ENCODE assay signal across 13 cellular contexts in genomic region chr3:27976933-27977332, GRCh38.
A peak's percentile ranks its signal among the peaks of the same experiment; 100 is the strongest.
DNase-seq lines count a peak whose midpoint lies in the region; ATAC-seq and TF ChIP-seq lines count a peak whose summit lies in the region.
"Had no signal": no experiment of that assay in that cellular context is flagged by ENCODE, and none has a peak within 500 bp of the region (broad histone marks: within the 10 kb centered on the region; RNA-seq: fewer than 3 reads in every experiment).

No MANE protein-coding gene starts in this region.

- POLR2A ChIA-PET in IMR-90 (lab: Charles Lee; ENCODE audit: unreplicated experiment) (no interaction called here), activated B cell treated with CpG ODN at 0.5 μM for 24 hours (lab: Charles Lee) (no interaction called here)
- POLR2A ChIA-PET in naive thymus-derived CD4-positive, alpha-beta T cell (lab: Charles Lee) = no interaction called here
- POLR2A ChIA-PET in naive thymus-derived CD8-positive, alpha-beta T cell (lab: Charles Lee) = no interaction called here

- CTCF ChIA-PET in IMR-90 (lab: Yijun Ruan, JAX) = no interaction called here
- CTCF ChIA-PET in activated B cell treated with CpG ODN at 0.5 μM for 24 hours (lab: Charles Lee) = no interaction called here
- CTCF ChIA-PET in naive thymus-derived CD4-positive, alpha-beta T cell (lab: Charles Lee) = no interaction called here

- H2AK5ac ChIP-seq in IMR-90 (ENCODE audit: low read depth, low read length) (no peak overlapping the region), mesendoderm (ENCODE audit: low read length) (no peak overlapping the region)

- no peak overlapping the region for H3K4me3 Mint-ChIP-seq in activated B cell treated with CpG ODN at 0.5 μM for 24 hours
- no peak overlapping the region for H3K4me3 Mint-ChIP-seq in naive thymus-derived CD4-positive, alpha-beta T cell
- H3K4me3 Mint-ChIP-seq in naive thymus-derived CD8-positive, alpha-beta T cell = no peak overlapping the region

- H4K20me1 ChIP-seq in IMR-90 (ENCODE audit: insufficient read depth, low read length) = no peaks in the 10 kb centered on the region

- dilution Hi-C loops in IMR-90 (cut with HindIII; ENCODE audit: low sequenced_read_pairs, unreplicated experiment) = no loop called here

- no peak for TF ChIP-seq CTCF in IMR-90 (conservative IDR thresholded peaks at IDR 0.05; ENCODE audit: low read depth, low read length)
- no peak for TF ChIP-seq CTCF in activated B cell treated with CpG ODN at 0.5 μM for 24 hours (IDR thresholded peaks at IDR 0.05)

- no peaks in the 10 kb centered on the region for H3K9me3 ChIP-seq in IMR-90 (ENCODE audit: control insufficient read depth, insufficient read depth, low read length)
- no peaks in the 10 kb centered on the region for H3K9me3 ChIP-seq in naive thymus-derived CD4-positive, alpha-beta T cell (ENCODE audit: control insufficient read depth in 2 of 3, low read length in 3 of 3)
- H3K9me3 ChIP-seq in SJCRH30 (replicated peaks) = no peaks in the 10 kb centered on the region

- H3K79me1 ChIP-seq in IMR-90 (ENCODE audit: low read depth in 1 of 2, low read length in 2 of 2) (no peaks in the 10 kb centered on the region), mesendoderm (ENCODE audit: low read length) (no peaks in the 10 kb centered on the region)

- H3K23ac ChIP-seq in IMR-90 (ENCODE audit: low read depth, low read length) (no peak overlapping the region), mesendoderm (ENCODE audit: low read length) (no peak overlapping the region)

- H4K8ac ChIP-seq in IMR-90 (ENCODE audit: low read depth in 2 of 2, low read length in 2 of 2) = no peak overlapping the region
- H4K8ac ChIP-seq in mesendoderm (ENCODE audit: low read depth, low read length) = no peak overlapping the region

- intact Hi-C loops in IMR-90 (cut with micrococcal nuclease) (no loop called here), activated B cell treated with CpG ODN at 0.5 μM for 24 hours (cut with micrococcal nuclease) (no loop called here)
- intact Hi-C loops in naive thymus-derived CD4-positive, alpha-beta T cell (cut with micrococcal nuclease) = no loop called here

- H3K14ac ChIP-seq in IMR-90 (replicated peaks; ENCODE audit: low read depth, low read length) = no peak overlapping the region

- in situ Hi-C loops in IMR-90 (cut with MboI; ENCODE audit: low sequenced_read_pairs) = no loop called here

- H3K4me1 ChIP-seq in IMR-90 (ENCODE audit: control insufficient read depth, insufficient read depth, low read length) (no peaks in the 10 kb centered on the region), SJCRH30 (no peaks in the 10 kb centered on the region), mesendoderm (ENCODE audit: control insufficient read depth, low read depth, low read length) (no peaks in the 10 kb centered on the region)
- no peaks in the 10 kb centered on the region for H3K4me1 ChIP-seq in naive thymus-derived CD4-positive, alpha-beta T cell (ENCODE audit: control insufficient read depth in 2 of 2, insufficient read depth in 2 of 2, low read length in 2 of 2)

- TF ChIP-seq RAD21 in IMR-90 (IDR thresholded peaks at IDR 0.05; ENCODE audit: low read length) = no peak

- no peak overlapping the region for H2BK120ac ChIP-seq in IMR-90 (ENCODE audit: low read depth, low read length)
- no peak overlapping the region for H2BK120ac ChIP-seq in mesendoderm (ENCODE audit: low read depth, low read length)

- H3K36me3 ChIP-seq in IMR-90 (ENCODE audit: control insufficient read depth, insufficient read depth, low read length) = no peaks in the 10 kb centered on the region
- H3K36me3 ChIP-seq in naive thymus-derived CD4-positive, alpha-beta T cell (ENCODE audit: control insufficient read depth in 2 of 3, insufficient read depth in 3 of 3, low read length in 3 of 3) = no peaks in the 10 kb centered on the region
- no peaks in the 10 kb centered on the region; the same call in 1 of the 2 replicates for H3K36me3 ChIP-seq in SJCRH30
- H3K36me3 ChIP-seq in mesendoderm (ENCODE audit: control insufficient read depth, insufficient read depth, low read length) = no peaks in the 10 kb centered on the region

- H3K18ac ChIP-seq in IMR-90 (ENCODE audit: low read depth, low read length) = no peak overlapping the region
- no peak overlapping the region for H3K18ac ChIP-seq in mesendoderm (ENCODE audit: low read length)

- H3K4me1 Mint-ChIP-seq in activated B cell treated with CpG ODN at 0.5 μM for 24 hours = no peaks in the 10 kb centered on the region
- peaks cover 0 to 2% (median 0%) of the 10 kb centered on the region in 7 donors for H3K4me1 Mint-ChIP-seq in naive thymus-derived CD4-positive, alpha-beta T cell
- H3K4me1 Mint-ChIP-seq in naive thymus-derived CD8-positive, alpha-beta T cell = peaks cover 0 to 8% (median 4%) of the 10 kb centered on the region in 4 donors

- H3K4me3 ChIP-seq in IMR-90 (ENCODE audit: insufficient read depth, low read depth, low read length) (no peak overlapping the region), SJCRH30 (no peak overlapping the region), mesendoderm (ENCODE audit: low read length) (no peak overlapping the region)
- H3K4me3 ChIP-seq in naive thymus-derived CD4-positive, alpha-beta T cell (ENCODE audit: low read length) = no peak overlapping the region

- H2BK15ac ChIP-seq in IMR-90 (ENCODE audit: low read depth, low read length) (no peak overlapping the region), mesendoderm (replicated peaks; ENCODE audit: low read depth) (no peak overlapping the region)

- H3K27ac ChIP-seq in IMR-90 (ENCODE audit: insufficient read depth, low read length) (no peak overlapping the region), SJCRH30 (no peak overlapping the region), mesendoderm (ENCODE audit: low read depth, low read length) (no peak overlapping the region)
- no peak overlapping the region for H3K27ac ChIP-seq in naive thymus-derived CD4-positive, alpha-beta T cell (ENCODE audit: low read depth, low read length)

- H3K9me1 ChIP-seq in IMR-90 (ENCODE audit: insufficient read depth, low read length) = no peaks in the 10 kb centered on the region

- no peak overlapping the region for H2BK20ac ChIP-seq in IMR-90 (ENCODE audit: low read depth, low read length)

- no TSS peak for BruUV-seq in IMR-90 (replicated peaks; lab: Mats Ljungman, UMichigan)

- peak; percentile 10 for DNase-seq in IMR-90
- no peak for DNase-seq in activated B cell treated with CpG ODN at 0.5 μM for 24 hours
- DNase-seq in naive thymus-derived CD4-positive, alpha-beta T cell = no peak
- no peak for DNase-seq in globus pallidus (ENCODE audit: low spot score)
- DNase-seq in SJCRH30 = no peak
- DNase-seq in naive thymus-derived CD8-positive, alpha-beta T cell = no peak
- DNase-seq in mesendoderm = no peak
- DNase-seq: kidney glomerular epithelial cell; NCI-H1092; right cardiac atrium; SHP77; stimulated activated naive CD4-positive, alpha-beta T cell had no signal

- no peak overlapping the region for H3K9ac ChIP-seq in IMR-90 (ENCODE audit: low read depth, low read length)
- no peak overlapping the region for H3K9ac ChIP-seq in mesendoderm (ENCODE audit: low read length)

- H3K9me3 Mint-ChIP-seq in activated B cell treated with CpG ODN at 0.5 μM for 24 hours = peaks cover 3% of the 10 kb centered on the region
- peaks cover 0 to 8% (median 0%) of the 10 kb centered on the region in 11 donors for H3K9me3 Mint-ChIP-seq in naive thymus-derived CD4-positive, alpha-beta T cell
- peaks cover 0 to 3% (median 0%) of the 10 kb centered on the region in 9 donors for H3K9me3 Mint-ChIP-seq in naive thymus-derived CD8-positive, alpha-beta T cell

- H3K4ac ChIP-seq in IMR-90 (ENCODE audit: low read depth, low read length) = no peak overlapping the region
- no peak overlapping the region for H3K4ac ChIP-seq in mesendoderm (ENCODE audit: low read depth, low read length)

- H4K5ac ChIP-seq in IMR-90 (ENCODE audit: low read depth, low read length) (no peak overlapping the region), mesendoderm (ENCODE audit: low read length) (no peak overlapping the region)

- no peak for TF ChIP-seq POLR2A in IMR-90 (IDR thresholded peaks at IDR 0.05; ENCODE audit: low read depth, low read length)

- no peaks in the 10 kb centered on the region for H3K27me3 ChIP-seq in IMR-90 (ENCODE audit: control insufficient read depth, insufficient read depth, low read length)
- no peaks in the 10 kb centered on the region for H3K27me3 ChIP-seq in naive thymus-derived CD4-positive, alpha-beta T cell (ENCODE audit: control insufficient read depth in 2 of 2, insufficient read depth in 2 of 2, low read length in 2 of 2)
- H3K27me3 ChIP-seq in SJCRH30 = 0 out of 2 replicates have a peak, but pooled peaks cover 4% of the 10 kb centered on the region
- H3K27me3 ChIP-seq in mesendoderm (ENCODE audit: insufficient read depth, low read length, poor library complexity) = no peaks in the 10 kb centered on the region

- H3K4me2 ChIP-seq in IMR-90 (ENCODE audit: low read depth, low read length) (no peak overlapping the region), mesendoderm (ENCODE audit: low read length) (no peak overlapping the region)

- no peaks in the 10 kb centered on the region for H3K36me3 Mint-ChIP-seq in activated B cell treated with CpG ODN at 0.5 μM for 24 hours (ENCODE audit: low read depth)
- peaks cover 0 to 1% (median 0%) of the 10 kb centered on the region in 5 donors for H3K36me3 Mint-ChIP-seq in naive thymus-derived CD4-positive, alpha-beta T cell
- H3K36me3 Mint-ChIP-seq in naive thymus-derived CD8-positive, alpha-beta T cell = peaks cover 0 to 5% (median 0%) of the 10 kb centered on the region in 3 donors

- H2BK5ac ChIP-seq in IMR-90 (ENCODE audit: low read depth, low read length, poor library complexity, severe bottlenecking) = no peak overlapping the region
- H2BK5ac ChIP-seq in mesendoderm (ENCODE audit: low read length) = no peak overlapping the region

- H4K91ac ChIP-seq in IMR-90 (ENCODE audit: insufficient read depth, low read depth, low read length) = no peak overlapping the region

- H3K56ac ChIP-seq in IMR-90 (ENCODE audit: extremely low read depth, insufficient read depth, low read length) (no peak overlapping the region), mesendoderm (ENCODE audit: low read length) (no peak overlapping the region)

- ATAC-seq in GM18511 (IDR thresholded peaks at IDR 0.05; ENCODE audit: unreplicated experiment) = peak; percentile 68
- no peak for ATAC-seq in IMR-90 (ENCODE audit: low read depth)
- peak; percentile 37 for ATAC-seq in activated B cell treated with CpG ODN at 0.5 μM for 24 hours (ENCODE audit: low read depth)
- peak; percentile 79 for ATAC-seq in naive thymus-derived CD4-positive, alpha-beta T cell
- no peak for ATAC-seq in naive thymus-derived CD8-positive, alpha-beta T cell

- H2AFZ ChIP-seq in IMR-90 (replicated peaks; ENCODE audit: low read length, poor library complexity) = no peak overlapping the region

- H2AK9ac ChIP-seq in IMR-90 (replicated peaks; ENCODE audit: low read depth, low read length, poor library complexity) = no peak overlapping the region

- no CpG with 5 or more reads among the region's 2 CpGs for WGBS in IMR-90 (ENCODE audit: extremely low coverage in 2 of 2, insufficient read length in 1 of 2), 2 experiments
- WGBS in mesendoderm (ENCODE audit: extremely low coverage, insufficient coverage, low lambda C conversion rate) = no CpG with 5 or more reads among the region's 2 CpGs

- H3K27me3 Mint-ChIP-seq in activated B cell treated with CpG ODN at 0.5 μM for 24 hours = no peaks in the 10 kb centered on the region
- no peaks in the 10 kb centered on the region for H3K27me3 Mint-ChIP-seq in naive thymus-derived CD4-positive, alpha-beta T cell
- H3K27me3 Mint-ChIP-seq in naive thymus-derived CD8-positive, alpha-beta T cell = no peaks in the 10 kb centered on the region

- no peaks in the 10 kb centered on the region for H3K79me2 ChIP-seq in mesendoderm (ENCODE audit: control insufficient read depth, insufficient read depth, low read length)

- no peak overlapping the region for H3K27ac Mint-ChIP-seq in activated B cell treated with CpG ODN at 0.5 μM for 24 hours
- H3K27ac Mint-ChIP-seq in naive thymus-derived CD4-positive, alpha-beta T cell = no peak overlapping the region
- no peak overlapping the region for H3K27ac Mint-ChIP-seq in naive thymus-derived CD8-positive, alpha-beta T cell

Comparison
In these comparisons a context has a peak if more than half of its experiments do, and no peak if none do; other contexts are left out.
1. ATAC-seq: peak in GM18511 (single experiment), activated B cell treated with CpG ODN at 0.5 μM for 24 hours (single experiment) and naive thymus-derived CD4-positive, alpha-beta T cell (single experiment); none in IMR-90 (single experiment) and naive thymus-derived CD8-positive, alpha-beta T cell (0 of 2).